Comparison of ENCODE assay signal across 8 cellular contexts in the genomic region with DNA sequence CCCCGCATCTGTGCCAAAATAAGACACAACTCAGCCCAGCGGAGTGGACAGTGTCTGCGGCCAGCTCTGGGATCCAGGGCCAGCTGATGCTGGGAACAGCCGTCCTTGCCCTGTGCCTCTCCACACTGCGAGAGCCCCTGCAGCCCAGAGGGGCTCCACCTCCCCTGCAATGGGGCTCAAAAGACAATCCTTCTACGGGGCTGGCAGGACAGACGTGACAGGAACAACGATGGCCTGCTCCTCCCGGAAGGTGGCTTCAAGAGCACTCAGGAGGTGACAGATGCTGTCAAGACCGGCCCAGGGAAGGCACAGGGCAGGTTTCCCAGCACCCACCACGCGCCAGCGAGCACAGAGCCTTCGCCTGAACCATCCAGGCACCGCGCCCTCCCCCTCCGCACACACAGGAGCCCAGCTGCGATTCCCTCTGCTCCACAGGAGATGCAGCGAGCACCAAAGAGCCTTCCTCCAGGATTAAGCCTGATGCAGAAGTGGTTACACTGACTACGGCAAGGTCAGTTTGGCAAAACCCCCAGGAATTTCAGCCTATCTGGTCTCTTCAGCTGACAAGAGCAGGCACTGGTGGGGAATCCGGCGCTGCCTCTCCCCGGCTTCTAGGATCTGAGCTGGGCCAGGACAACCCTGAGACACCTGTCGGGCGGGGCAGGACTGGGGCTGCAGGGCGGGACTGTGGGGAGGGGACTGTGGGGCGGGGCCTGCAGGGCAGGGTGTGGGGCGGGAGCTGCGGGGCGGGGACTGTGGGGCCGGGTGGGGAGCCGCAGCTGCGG.
A peak's percentile ranks its signal among the peaks of the same experiment; 100 is the strongest.
DNase-seq lines count a peak whose midpoint lies in the region; ATAC-seq lines count a peak whose summit lies in the region.

No MANE protein-coding gene starts in this region.

- DNase-seq in ACHN (peak; percentile 84), GOT3 (lab: John Stamatoyannopoulos, UW) (no peak)
- no peak for DNase-seq in stimulated activated effector memory CD8-positive, alpha-beta T cell treated with anti-CD3 and anti-CD28 coated beads, Interleukin-12 subunit alpha, Interleukin-12 subunit beta, amount 100 ng/mL, for 72 hours (ENCODE audit: low spot score in 2 of 2)
- no peak for DNase-seq in stimulated activated CD4-positive, alpha-beta T cell treated with anti-CD3 and anti-CD28 coated beads, Interleukin-2, amount 100 ng/mL, for 24 hours

- H3K4me3 ChIP-seq in HUES6 (ENCODE audit: low read depth, low read length) (peak overlapping the region; percentile 10; the same call in 1 of the 2 replicates), iPS-15b (ENCODE audit: low read depth, low read length) (no peak overlapping the region)

- H3K36me3 ChIP-seq in HUES6 (ENCODE audit: control insufficient read depth, insufficient read depth, low read length) = peaks cover 4% of the 10 kb centered on the region; the same call in 1 of the 2 replicates
- peaks cover 9% of the 10 kb centered on the region for H3K36me3 ChIP-seq in iPS-15b (ENCODE audit: control insufficient read depth, insufficient read depth, low read length)

- peaks cover 76% of the 10 kb centered on the region for H3K4me1 Mint-ChIP-seq in activated T-helper 17 cell treated with anti-CD3 and anti-CD28 coated beads, Interleukin-2, amount 50 U/mL, for 72 hours
- H3K4me1 Mint-ChIP-seq in stimulated activated effector memory CD8-positive, alpha-beta T cell treated with anti-CD3 and anti-CD28 coated beads, Interleukin-12 subunit alpha, Interleukin-12 subunit beta, amount 100 ng/mL, for 72 hours = peaks cover 98% of the 10 kb centered on the region

- H3K27me3 ChIP-seq in HUES6 (ENCODE audit: control insufficient read depth, insufficient read depth, low read length) = no peaks in the 10 kb centered on the region
- H3K27me3 ChIP-seq in iPS-15b (ENCODE audit: control insufficient read depth, insufficient read depth, low read length) = no peaks in the 10 kb centered on the region

- H3K27ac ChIP-seq in HUES6 (ENCODE audit: low read depth, low read length) = peak overlapping the region; percentile 24; the same call in 1 of the 2 replicates

- peak overlapping the region; percentile 84 for H3K4me3 Mint-ChIP-seq in activated T-helper 17 cell treated with anti-CD3 and anti-CD28 coated beads, Interleukin-2, amount 50 U/mL, for 72 hours
- peak overlapping the region; percentile 81 for H3K4me3 Mint-ChIP-seq in stimulated activated effector memory CD8-positive, alpha-beta T cell treated with anti-CD3 and anti-CD28 coated beads, Interleukin-12 subunit alpha, Interleukin-12 subunit beta, amount 100 ng/mL, for 72 hours

- H3K27ac Mint-ChIP-seq in activated T-helper 17 cell treated with anti-CD3 and anti-CD28 coated beads, Interleukin-2, amount 50 U/mL, for 72 hours = peak overlapping the region; percentile 83
- peak overlapping the region; percentile 97 for H3K27ac Mint-ChIP-seq in stimulated activated effector memory CD8-positive, alpha-beta T cell treated with anti-CD3 and anti-CD28 coated beads, Interleukin-12 subunit alpha, Interleukin-12 subunit beta, amount 100 ng/mL, for 72 hours

- peaks cover 88% of the 10 kb centered on the region for H3K4me1 ChIP-seq in HUES6 (ENCODE audit: control insufficient read depth, insufficient read depth, low read length)
- peaks cover 31% of the 10 kb centered on the region for H3K4me1 ChIP-seq in iPS-15b (ENCODE audit: control insufficient read depth, insufficient read depth, low read length)

- H3K9me3 ChIP-seq in HUES6 (ENCODE audit: control insufficient read depth, insufficient read depth, low read depth, low read length) (no peaks in the 10 kb centered on the region), iPS-15b (ENCODE audit: control insufficient read depth, insufficient read depth, low read length) (no peaks in the 10 kb centered on the region)

- H3K9ac ChIP-seq in HUES6 (ENCODE audit: low read length) (peak overlapping the region; percentile 41), iPS-15b (ENCODE audit: low read depth, low read length) (peak overlapping the region; percentile 60)

- peaks cover 64% of the 10 kb centered on the region for H3K36me3 Mint-ChIP-seq in activated T-helper 17 cell treated with anti-CD3 and anti-CD28 coated beads, Interleukin-2, amount 50 U/mL, for 72 hours (ENCODE audit: low read depth)
- peaks cover 90% of the 10 kb centered on the region for H3K36me3 Mint-ChIP-seq in stimulated activated effector memory CD8-positive, alpha-beta T cell treated with anti-CD3 and anti-CD28 coated beads, Interleukin-12 subunit alpha, Interleukin-12 subunit beta, amount 100 ng/mL, for 72 hours

- no peak for ATAC-seq in activated T-helper 17 cell treated with anti-CD3 and anti-CD28 coated beads, Interleukin-2, amount 50 U/mL, for 72 hours (replicated peaks)
- ATAC-seq in stimulated activated effector memory CD8-positive, alpha-beta T cell treated with anti-CD3 and anti-CD28 coated beads, Interleukin-12 subunit alpha, Interleukin-12 subunit beta, amount 100 ng/mL, for 72 hours = no peak
- no peak for ATAC-seq in GM21390 (IDR thresholded peaks at IDR 0.05; ENCODE audit: unreplicated experiment)

- no peaks in the 10 kb centered on the region for H3K27me3 Mint-ChIP-seq in activated T-helper 17 cell treated with anti-CD3 and anti-CD28 coated beads, Interleukin-2, amount 50 U/mL, for 72 hours

- in situ Hi-C loops in ACHN (cut with HindIII; ENCODE audit: low pct_ligation_motif_present, low pct_unique_long_range_greater_than_20kb, low sequenced_read_pairs) = no loop called here

- no peaks in the 10 kb centered on the region for H3K9me3 Mint-ChIP-seq in activated T-helper 17 cell treated with anti-CD3 and anti-CD28 coated beads, Interleukin-2, amount 50 U/mL, for 72 hours
- no peaks in the 10 kb centered on the region for H3K9me3 Mint-ChIP-seq in stimulated activated effector memory CD8-positive, alpha-beta T cell treated with anti-CD3 and anti-CD28 coated beads, Interleukin-12 subunit alpha, Interleukin-12 subunit beta, amount 100 ng/mL, for 72 hours
